Comparison of ENCODE assay signal across 19 cellular contexts in the genomic region with DNA sequence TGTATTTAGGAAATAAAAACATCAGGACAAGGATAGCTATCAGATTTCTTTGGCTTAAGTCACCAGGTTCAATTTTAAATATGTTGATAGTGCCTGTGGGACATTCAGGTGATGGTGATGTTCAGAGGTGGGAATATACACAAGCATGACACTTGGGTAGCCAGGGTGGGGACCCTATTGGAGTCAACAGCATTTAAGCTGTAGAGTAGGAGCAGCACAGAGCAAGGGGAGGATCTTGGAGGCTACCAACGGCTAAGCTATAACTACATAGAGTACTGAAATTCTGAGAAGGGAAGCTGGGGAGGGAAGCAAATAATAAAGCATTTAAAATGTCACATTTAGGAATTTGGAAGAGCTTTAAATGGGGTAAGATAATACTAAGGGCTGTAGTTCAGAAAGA.
A peak's percentile ranks its signal among the peaks of the same experiment; 100 is the strongest.
DNase-seq lines count a peak whose midpoint lies in the region; ATAC-seq, FAIRE-seq and TF ChIP-seq lines count a peak whose summit lies in the region.
"Had no signal": no experiment of that assay in that cellular context is flagged by ENCODE, and none has a peak within 500 bp of the region (broad histone marks: within the 10 kb centered on the region; RNA-seq: fewer than 3 reads in every experiment).

No MANE protein-coding gene starts in this region.

- no peak overlapping the region for H2AFZ ChIP-seq in HepG2 (ENCODE audit: low read length)
- no peak overlapping the region for H2AFZ ChIP-seq in Karpas-422 (ENCODE audit: low read length)
- H2AFZ ChIP-seq: PC-9 had no signal

- H3K79me2 ChIP-seq in HepG2 (ENCODE audit: insufficient read depth, low read length) = no peaks in the 10 kb centered on the region
- H3K79me2 ChIP-seq in Karpas-422 (ENCODE audit: low read length) = no peaks in the 10 kb centered on the region

- H3K4me1 ChIP-seq in HepG2 (ENCODE audit: insufficient read depth, low read length) (peaks cover 14% of the 10 kb centered on the region), right lobe of liver (no peaks in the 10 kb centered on the region), Karpas-422 (ENCODE audit: low read length) (no peaks in the 10 kb centered on the region)

- H3K4me2 ChIP-seq in HepG2 (ENCODE audit: low read depth, low read length) = no peak overlapping the region
- no peak overlapping the region for H3K4me2 ChIP-seq in Karpas-422 (ENCODE audit: low read depth, low read length, poor library complexity, severe bottlenecking)
- H3K4me2 ChIP-seq: PC-9 had no signal

- intact Hi-C loops in HepG2 (cut with micrococcal nuclease; ENCODE audit: unreplicated experiment) (no loop called here), right lobe of liver (cut with DNase I) (no loop called here)

- no peaks in the 10 kb centered on the region for H3K27me3 ChIP-seq in HepG2 (ENCODE audit: control insufficient read depth in 1 of 2, insufficient read depth in 2 of 2, low read length in 2 of 2)
- no peaks in the 10 kb centered on the region for H3K27me3 ChIP-seq in right lobe of liver
- H3K27me3 ChIP-seq in Karpas-422 (ENCODE audit: low read length) = no peaks in the 10 kb centered on the region

- H4K20me1 ChIP-seq in HepG2 (ENCODE audit: insufficient read depth, low read length) (no peaks in the 10 kb centered on the region), Karpas-422 (ENCODE audit: insufficient read depth, low read depth, low read length) (no peaks in the 10 kb centered on the region)

- no peak for TF ChIP-seq EP300 in HepG2 (IDR thresholded peaks at IDR 0.05; ENCODE audit: low read depth in 2 of 2, low read length in 2 of 2)
- TF ChIP-seq EP300 in HepG2 (CRISPR knock-in tag; IDR thresholded peaks at IDR 0.05; ENCODE audit: borderline replicate concordance) = no peak

- CTCF ChIA-PET in HepG2 (lab: Yijun Ruan, JAX; ENCODE audit: low intra/inter-chr PET ratio, low total read pairs) = no interaction called here

- no peak overlapping the region for H3K9ac ChIP-seq in HepG2 (ENCODE audit: insufficient read depth, low read depth, low read length)
- no peak overlapping the region for H3K9ac ChIP-seq in Karpas-422 (ENCODE audit: low read length)

- H3K9me2 ChIP-seq in Karpas-422 (replicated peaks; ENCODE audit: insufficient read depth, low read length) = no peaks in the 10 kb centered on the region

- ATAC-seq in HepG2 (peak; percentile 54), right lobe of liver (no peak), SK-N-SH treated with all-trans-retinoic acid at 6 μM for 48 hours (peak; percentile 36), HG03520 (IDR thresholded peaks at IDR 0.05; ENCODE audit: unreplicated experiment) (no peak)

- H3K36me3 ChIP-seq in HepG2 (replicated peaks in 1 of 2; ENCODE audit: control insufficient read depth in 1 of 2, insufficient read depth in 2 of 2, low read length in 2 of 2) (no peaks in the 10 kb centered on the region), right lobe of liver (no peaks in the 10 kb centered on the region), Karpas-422 (ENCODE audit: insufficient read depth, low read length) (no peaks in the 10 kb centered on the region)

- H3K9me3 ChIP-seq in HepG2 (ENCODE audit: low read length) (no peaks in the 10 kb centered on the region), right lobe of liver (no peaks in the 10 kb centered on the region), Karpas-422 (ENCODE audit: low read length) (no peaks in the 10 kb centered on the region)

- H3K4me3 ChIP-seq in HepG2 (replicated peaks in 1 of 3; ENCODE audit: insufficient read depth in 1 of 3, low read depth in 2 of 3, low read length in 3 of 3) = no peak overlapping the region
- H3K4me3 ChIP-seq in right lobe of liver = no peak overlapping the region
- no peak overlapping the region for H3K4me3 ChIP-seq in Karpas-422 (ENCODE audit: low read length)
- H3K4me3 ChIP-seq: PC-9 had no signal

- H3K27ac ChIP-seq in HepG2 (ENCODE audit: extremely low read length, insufficient read depth, low read length) (no peak overlapping the region), right lobe of liver (no peak overlapping the region), epithelial cell of prostate (peak overlapping the region; percentile 41), Karpas-422 (ENCODE audit: low read length) (no peak overlapping the region)
- H3K27ac ChIP-seq: C4-2B, PC-9 had no signal

- WGBS in HepG2 (ENCODE audit: low lambda C conversion rate) = 43% methylated on average over 1 of the region's 1 CpG
- 89% methylated on average over 1 of the region's 1 CpG for WGBS in right lobe of liver (ENCODE audit: insufficient coverage, low coverage, low lambda C conversion rate, missing lambda C conversion rate)

- in situ Hi-C loops in HepG2 (cut with HindIII; ENCODE audit: extremely low pct_ligation_motif_present, low pct_unique_long_range_greater_than_20kb) = no loop called here

- POLR2A ChIA-PET in HepG2 (lab: Yijun Ruan, JAX) = no interaction called here

- FAIRE-seq in HepG2 (lab: Jason Lieb, UNC) (no peak), urothelium cell line (lab: Jason Lieb, UNC) (no peak)
- FAIRE-seq: D721Med had no signal

- TF ChIP-seq CTCF in HepG2 (CRISPR knock-in tag; IDR thresholded peaks at IDR 0.05) (no peak), right lobe of liver (IDR thresholded peaks at IDR 0.05) (no peak)

- BruUV-seq in HepG2 (replicated peaks; lab: Mats Ljungman, UMichigan) = no TSS peak

- DNase-seq in HepG2 (ENCODE audit: low spot score) = no peak
- no peak for DNase-seq in right lobe of liver
- DNase-seq in epithelial cell of prostate (ENCODE audit: low read depth, low spot score) = no peak
- peak; percentile 11 for DNase-seq in urothelium cell line (ENCODE audit: low spot score)
- DNase-seq in Karpas-422 = no peak
- no peak for DNase-seq in amniotic stem cell (lab: John Stamatoyannopoulos, UW)
- DNase-seq: ACHN, AML-193, H9, NCI-H1092, NCI-H1436 treated with DMSO at 0.1 percent for 48 hours, NCI-H2029 treated with DMSO at 0.1 percent for 48 hours, NCI-H510A treated with DMSO at 0.1 percent for 48 hours, NCI-H774 had no signal

- TF ChIP-seq RAD21 in HepG2 (CRISPR knock-in tag; IDR thresholded peaks at IDR 0.05) = no peak

- TF ChIP-seq POLR2A in HepG2 (IDR thresholded peaks at IDR 0.05; ENCODE audit: insufficient read depth in 1 of 2, low read depth in 2 of 2, low read length in 2 of 2) = no peak
- no peak for TF ChIP-seq POLR2A in right lobe of liver (IDR thresholded peaks at IDR 0.05)

TF ChIP-seq in HepG2, 621 proteins besides CTCF, POLR2A, EP300 and RAD21 (continues in another document):
- TF ChIP-seq, protein P1, sequence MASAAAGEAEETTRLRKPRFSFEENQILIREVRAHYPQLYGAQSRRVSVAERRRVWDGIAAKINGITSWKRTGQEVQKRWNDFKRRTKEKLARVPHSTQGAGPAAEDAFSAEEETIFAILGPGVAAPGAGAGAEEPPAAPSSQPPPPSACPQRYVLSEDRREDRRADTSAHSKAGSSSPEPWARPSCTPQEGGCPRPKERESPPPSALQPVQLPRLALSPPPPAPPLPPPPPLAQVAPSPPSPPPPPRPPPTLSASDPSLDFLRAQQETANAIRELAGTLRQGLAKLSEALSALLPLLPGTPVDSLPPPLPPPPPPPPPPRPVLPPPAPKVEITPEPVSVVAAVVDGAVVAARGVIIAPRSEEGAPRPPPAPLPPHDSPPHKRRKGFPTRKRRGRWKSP (CRISPR knock-in tag; IDR thresholded peaks at IDR 0.05) = no peak

TF ChIP-seq in SK-N-SH treated with all-trans-retinoic acid at 6 μM for 48 hours, 23 proteins besides CTCF, POLR2A, EP300 and RAD21:
- no peak for TF ChIP-seq CSDC2 (CRISPR knock-in tag; IDR thresholded peaks at IDR 0.05)
- TF ChIP-seq ZFP30 (CRISPR knock-in tag; IDR thresholded peaks at IDR 0.05) = no peak
- no peak for TF ChIP-seq PPARA (CRISPR knock-in tag; IDR thresholded peaks at IDR 0.05; ENCODE audit: borderline replicate concordance)
- TF ChIP-seq ESRRG (CRISPR knock-in tag; IDR thresholded peaks at IDR 0.05) = no peak
- TF ChIP-seq, protein P2, sequence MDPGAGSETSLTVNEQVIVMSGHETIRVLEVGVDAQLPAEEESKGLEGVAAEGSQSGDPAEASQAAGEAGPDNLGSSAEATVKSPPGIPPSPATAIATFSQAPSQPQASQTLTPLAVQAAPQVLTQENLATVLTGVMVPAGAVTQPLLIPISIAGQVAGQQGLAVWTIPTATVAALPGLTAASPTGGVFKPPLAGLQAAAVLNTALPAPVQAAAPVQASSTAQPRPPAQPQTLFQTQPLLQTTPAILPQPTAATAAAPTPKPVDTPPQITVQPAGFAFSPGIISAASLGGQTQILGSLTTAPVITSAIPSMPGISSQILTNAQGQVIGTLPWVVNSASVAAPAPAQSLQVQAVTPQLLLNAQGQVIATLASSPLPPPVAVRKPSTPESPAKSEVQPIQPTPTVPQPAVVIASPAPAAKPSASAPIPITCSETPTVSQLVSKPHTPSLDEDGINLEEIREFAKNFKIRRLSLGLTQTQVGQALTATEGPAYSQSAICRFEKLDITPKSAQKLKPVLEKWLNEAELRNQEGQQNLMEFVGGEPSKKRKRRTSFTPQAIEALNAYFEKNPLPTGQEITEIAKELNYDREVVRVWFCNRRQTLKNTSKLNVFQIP (CRISPR knock-in tag; IDR thresholded peaks at IDR 0.05; ENCODE audit: borderline replicate concordance, low read depth) = no peak
- TF ChIP-seq, protein P3, sequence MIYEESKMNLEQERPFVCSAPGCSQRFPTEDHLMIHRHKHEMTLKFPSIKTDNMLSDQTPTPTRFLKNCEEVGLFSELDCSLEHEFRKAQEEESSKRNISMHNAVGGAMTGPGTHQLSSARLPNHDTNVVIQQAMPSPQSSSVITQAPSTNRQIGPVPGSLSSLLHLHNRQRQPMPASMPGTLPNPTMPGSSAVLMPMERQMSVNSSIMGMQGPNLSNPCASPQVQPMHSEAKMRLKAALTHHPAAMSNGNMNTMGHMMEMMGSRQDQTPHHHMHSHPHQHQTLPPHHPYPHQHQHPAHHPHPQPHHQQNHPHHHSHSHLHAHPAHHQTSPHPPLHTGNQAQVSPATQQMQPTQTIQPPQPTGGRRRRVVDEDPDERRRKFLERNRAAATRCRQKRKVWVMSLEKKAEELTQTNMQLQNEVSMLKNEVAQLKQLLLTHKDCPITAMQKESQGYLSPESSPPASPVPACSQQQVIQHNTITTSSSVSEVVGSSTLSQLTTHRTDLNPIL (CRISPR knock-in tag; IDR thresholded peaks at IDR 0.05; ENCODE audit: low read depth) = no peak
- TF ChIP-seq OSR1 (CRISPR knock-in tag; IDR thresholded peaks at IDR 0.05) = no peak
- no peak for TF ChIP-seq GLIS3 (CRISPR knock-in tag; IDR thresholded peaks at IDR 0.05)
- TF ChIP-seq ZFP3 (CRISPR knock-in tag; IDR thresholded peaks at IDR 0.05) = no peak
- no peak for TF ChIP-seq BACH2 (CRISPR knock-in tag; IDR thresholded peaks at IDR 0.05; ENCODE audit: borderline replicate concordance)

Comparison
In these comparisons a context has a peak if more than half of its experiments do, and no peak if none do; other contexts are left out.
1. ATAC-seq: peak in HepG2 (single experiment) and SK-N-SH treated with all-trans-retinoic acid at 6 μM for 48 hours (single experiment); none in right lobe of liver (0 of 4) and HG03520 (single experiment).